ENCODE assay signal across 7 cellular contexts in the genomic region with DNA sequence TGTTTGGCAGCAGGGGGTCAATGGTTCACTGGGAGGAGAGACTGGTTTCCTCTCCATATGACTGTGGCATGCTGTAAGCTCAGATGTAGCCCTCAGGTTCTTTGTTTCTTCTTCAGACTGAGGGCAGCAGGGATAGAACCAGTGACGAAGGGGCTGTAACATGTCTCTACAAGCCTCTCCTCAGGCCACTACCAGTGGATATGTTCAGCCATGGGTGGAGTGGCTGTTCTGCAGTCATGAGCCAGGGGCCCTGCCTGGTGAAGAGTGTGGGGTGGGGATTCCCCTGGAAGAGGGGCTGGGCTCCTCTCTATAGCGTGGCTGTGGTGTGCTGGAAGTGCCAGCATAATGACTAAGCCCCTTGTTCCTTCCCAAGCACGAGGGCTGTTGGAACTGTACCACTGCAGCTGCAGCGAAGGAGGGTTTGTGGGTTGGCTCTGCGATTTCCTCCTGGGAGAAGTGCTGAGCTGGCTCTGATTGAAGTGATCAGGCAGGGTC. TPM values are rescaled to one million over a fixed set of nuclear protein-coding genes. Genes with fewer than 3 reads are reported as not detected.
A peak's percentile ranks its signal among the peaks of the same experiment; 100 is the strongest.
DNase-seq lines count a peak whose midpoint lies in the region; ATAC-seq and FAIRE-seq lines count a peak whose summit lies in the region.

No MANE protein-coding gene starts in this region.

- FAIRE-seq in HTR-8/SVneo (lab: Jason Lieb, UNC) = no peak

- H2AK5ac ChIP-seq in mesendoderm (ENCODE audit: low read length) = no peak overlapping the region

- H3K79me2 ChIP-seq in mesendoderm (ENCODE audit: control insufficient read depth, insufficient read depth, low read length) = no peaks in the 10 kb centered on the region

- DNase-seq in astrocyte of the hippocampus (ENCODE audit: low read depth, low spot score) = peak; percentile 95
- DNase-seq in mesendoderm = no peak
- DNase-seq in HTR-8/SVneo (ENCODE audit: insufficient read length, low spot score) = no peak
- DNase-seq in NCI-H1092 (lab: John Stamatoyannopoulos, UW) = no peak

- no peak overlapping the region for H2BK5ac ChIP-seq in mesendoderm (ENCODE audit: low read length)

- H3K36me3 ChIP-seq in mesendoderm (ENCODE audit: control insufficient read depth, insufficient read depth, low read length) = no peaks in the 10 kb centered on the region

- peak; percentile 59 for ATAC-seq in GM18868 (IDR thresholded peaks at IDR 0.05; ENCODE audit: unreplicated experiment)
- peak; percentile 24 for ATAC-seq in HG02973 (IDR thresholded peaks at IDR 0.05; ENCODE audit: unreplicated experiment)
- no peak for ATAC-seq in HG03520 (IDR thresholded peaks at IDR 0.05; ENCODE audit: unreplicated experiment)

- H2BK120ac ChIP-seq in mesendoderm (ENCODE audit: low read depth, low read length) = no peak overlapping the region

- H2BK15ac ChIP-seq in mesendoderm (replicated peaks; ENCODE audit: low read depth) = no peak overlapping the region

- peak overlapping the region; percentile 2 for H3K56ac ChIP-seq in mesendoderm (ENCODE audit: low read length)

- H3K18ac ChIP-seq in mesendoderm (ENCODE audit: low read length) = peak overlapping the region; percentile 7

- WGBS in mesendoderm (ENCODE audit: extremely low coverage, insufficient coverage, low lambda C conversion rate) = no CpG with 5 or more reads among the region's 5 CpGs

- no peak overlapping the region for H3K23ac ChIP-seq in mesendoderm (ENCODE audit: low read length)

- H3K4me1 ChIP-seq in mesendoderm (ENCODE audit: control insufficient read depth, low read depth, low read length) = no peaks in the 10 kb centered on the region

- H3K27ac ChIP-seq in mesendoderm (ENCODE audit: low read depth, low read length) = no peak overlapping the region

- H3K27me3 ChIP-seq in mesendoderm (ENCODE audit: insufficient read depth, low read length, poor library complexity) = no peaks in the 10 kb centered on the region

- no peak overlapping the region for H3K4me2 ChIP-seq in mesendoderm (ENCODE audit: low read length)

- H3K4ac ChIP-seq in mesendoderm (ENCODE audit: low read depth, low read length) = no peak overlapping the region

- H4K8ac ChIP-seq in mesendoderm (ENCODE audit: low read depth, low read length) = no peak overlapping the region

- no peak overlapping the region for H3K9ac ChIP-seq in mesendoderm (ENCODE audit: low read length)

- H3K4me3 ChIP-seq in mesendoderm (ENCODE audit: low read length) = no peak overlapping the region

- no peak overlapping the region for H4K5ac ChIP-seq in mesendoderm (ENCODE audit: low read length)

- H3K79me1 ChIP-seq in mesendoderm (ENCODE audit: low read length) = no peaks in the 10 kb centered on the region

RNA-seq across cellular contexts. Expression of gene CMAS, which starts 55.8 kb away (rescaled TPM):
- polyA plus RNA-seq in mesendoderm (2013, experiment 1 of 2) = 41.9 TPM
- 41.2 TPM for polyA plus RNA-seq in mesendoderm (2013, experiment 2 of 2)
